8 cellular contexts compared by ENCODE assay signal in genomic region chr11:10750838-10751580, GRCh38. TPM values are rescaled to one million over a fixed set of nuclear protein-coding genes. Genes with fewer than 3 reads are reported as not detected.
A peak's percentile ranks its signal among the peaks of the same experiment; 100 is the strongest.
DNase-seq lines count a peak whose midpoint lies in the region; ATAC-seq and TF ChIP-seq lines count a peak whose summit lies in the region.

TSS of gene CTR9 (plus strand) at chr11:10751246. CDS start at chr11:10751413, 167 bp downstream.

- peak within 1 kb of the TSS; percentile 86 to 95 for H3K27ac ChIP-seq in coronary artery

- peak within 1 kb of the TSS; percentile 89 for H3K27ac Mint-ChIP-seq in activated CD4-positive, alpha-beta T cell treated with anti-CD3 and anti-CD28 coated beads, Interleukin-2, amount 10 ng/mL, durations not matched to agents 24 days and 14 days

- DNase-seq in C1 segment of cervical spinal cord (lab: John Stamatoyannopoulos, UW) (peak; percentile 42 to 97 (median 91)), NCI-H526 treated with DMSO at 0.1 percent for 48 hours (lab: John Stamatoyannopoulos, UW) (peak; percentile 99), coronary artery (ENCODE audit: low spot score) (peak; percentile 98), left colon (peak; percentile 93 to 95)
- DNase-seq in activated CD4-positive, alpha-beta T cell treated with anti-CD3 and anti-CD28 coated beads, Interleukin-2, amount 10 ng/mL, durations not matched to agents 24 days and 14 days, result peak; percentile 98
- peak; percentile 93 to 94 for DNase-seq in stimulated activated CD4-positive, alpha-beta T cell treated with anti-CD3 and anti-CD28 coated beads, Interleukin-2, amount 100 ng/mL, for 24 hours

- intact Hi-C loops in activated CD4-positive, alpha-beta T cell treated with anti-CD3 and anti-CD28 coated beads, Interleukin-2, amount 10 ng/mL, durations not matched to agents 24 days and 14 days (cut with micrococcal nuclease), result loop anchor here (1.0 to 10.0 kb wide), 5 partner anchors 8 to 1186 kb away; partner anchors contain the start of genes ADM, EIF4G2 and ZBED5
- intact Hi-C loops in left colon (cut with DNase I, micrococcal nuclease), result no loop called here

- TF ChIP-seq CTCF in coronary artery (IDR thresholded peaks at IDR 0.05), result no peak

- H3K36me3 Mint-ChIP-seq in activated CD4-positive, alpha-beta T cell treated with anti-CD3 and anti-CD28 coated beads, Interleukin-2, amount 10 ng/mL, durations not matched to agents 24 days and 14 days (ENCODE audit: low read depth), result peaks cover 25% of the 10 kb centered on the region

- H3K4me1 Mint-ChIP-seq in activated CD4-positive, alpha-beta T cell treated with anti-CD3 and anti-CD28 coated beads, Interleukin-2, amount 10 ng/mL, durations not matched to agents 24 days and 14 days, result peaks cover 32% of the 10 kb centered on the region

- peak within 1 kb of the TSS; percentile 95 for H3K4me3 Mint-ChIP-seq in activated CD4-positive, alpha-beta T cell treated with anti-CD3 and anti-CD28 coated beads, Interleukin-2, amount 10 ng/mL, durations not matched to agents 24 days and 14 days

- no peaks in the 10 kb centered on the region for H3K9me3 Mint-ChIP-seq in activated CD4-positive, alpha-beta T cell treated with anti-CD3 and anti-CD28 coated beads, Interleukin-2, amount 10 ng/mL, durations not matched to agents 24 days and 14 days

- ATAC-seq in GM19324 (IDR thresholded peaks at IDR 0.05; ENCODE audit: low FRiP score, unreplicated experiment), result peak; percentile 94
- ATAC-seq in HG03469 (IDR thresholded peaks at IDR 0.05; ENCODE audit: unreplicated experiment), result peak; percentile 71
- ATAC-seq in left colon, result peak; percentile 95

- no peaks in the 10 kb centered on the region for H3K27me3 Mint-ChIP-seq in activated CD4-positive, alpha-beta T cell treated with anti-CD3 and anti-CD28 coated beads, Interleukin-2, amount 10 ng/mL, durations not matched to agents 24 days and 14 days

- H3K4me3 ChIP-seq in coronary artery, result peak within 1 kb of the TSS; percentile 94

RNA-seq across cellular contexts. Expression of gene CTR9, which starts in this region (rescaled TPM):
- 43.9 and 44.3 TPM in 2 replicates for total RNA-seq in activated CD4-positive, alpha-beta T cell treated with anti-CD3 and anti-CD28 coated beads, Interleukin-2, amount 10 ng/mL, durations not matched to agents 24 days and 14 days
- total RNA-seq in left colon, result 10 to 100 TPM; 26.9 to 35.0 TPM

Comparison
In these comparisons a context has a peak if more than half of its experiments do, and no peak if none do; other contexts are left out.
1. Peak in every context shown above with its lines: DNase-seq, ATAC-seq, H3K4me3 ChIP-seq and H3K27ac ChIP-seq.